Comparison of ENCODE assay signal across 19 cellular contexts in genomic region chr13:91776650-91777193, GRCh38.
"Had no signal": no experiment of that assay in that cellular context is flagged by ENCODE, and none has a peak within 500 bp of the region (broad histone marks: within the 10 kb centered on the region; RNA-seq: fewer than 3 reads in every experiment).

No MANE protein-coding gene starts in this region.

- H3K4me1 ChIP-seq: esophagus squamous epithelium, gastroesophageal sphincter, right atrium auricular region, sigmoid colon, stomach, transverse colon had no signal

- DNase-seq: esophagus squamous epithelium; foreskin fibroblast; kidney; left cardiac atrium; mesendoderm; naive thymus-derived CD4-positive, alpha-beta T cell; nucleus accumbens; ovary; sigmoid colon; stimulated activated CD4-positive, alpha-beta T cell treated with anti-CD3 and anti-CD28 coated beads, Interleukin-2, amount 100 ng/mL, for 24 hours; stimulated activated naive CD4-positive, alpha-beta T cell; stomach; substantia nigra; transverse colon had no signal

- FAIRE-seq: colon, kidney had no signal

- H3K27me3 ChIP-seq: esophagus squamous epithelium, gastroesophageal sphincter, ovary, right atrium auricular region, sigmoid colon, stomach, transverse colon had no signal

- H3K9me3 ChIP-seq: esophagus squamous epithelium, gastroesophageal sphincter, ovary, right atrium auricular region, sigmoid colon, stomach, thoracic aorta, transverse colon had no signal

- H3K36me3 ChIP-seq: esophagus squamous epithelium, gastroesophageal sphincter, ovary, right atrium auricular region, sigmoid colon, stomach, thoracic aorta, transverse colon had no signal

- H3K27ac ChIP-seq: esophagus squamous epithelium, gastroesophageal sphincter, ovary, right atrium auricular region, sigmoid colon, skin epidermis, stomach, thoracic aorta, transverse colon had no signal

- H3K4me3 ChIP-seq: esophagus squamous epithelium, gastroesophageal sphincter, ovary, right atrium auricular region, sigmoid colon, skin epidermis, stomach, thoracic aorta, transverse colon had no signal

- ATAC-seq: gastroesophageal sphincter; left cardiac atrium; naive thymus-derived CD4-positive, alpha-beta T cell had no signal
